8 cellular contexts compared by ENCODE assay signal in the genomic region with DNA sequence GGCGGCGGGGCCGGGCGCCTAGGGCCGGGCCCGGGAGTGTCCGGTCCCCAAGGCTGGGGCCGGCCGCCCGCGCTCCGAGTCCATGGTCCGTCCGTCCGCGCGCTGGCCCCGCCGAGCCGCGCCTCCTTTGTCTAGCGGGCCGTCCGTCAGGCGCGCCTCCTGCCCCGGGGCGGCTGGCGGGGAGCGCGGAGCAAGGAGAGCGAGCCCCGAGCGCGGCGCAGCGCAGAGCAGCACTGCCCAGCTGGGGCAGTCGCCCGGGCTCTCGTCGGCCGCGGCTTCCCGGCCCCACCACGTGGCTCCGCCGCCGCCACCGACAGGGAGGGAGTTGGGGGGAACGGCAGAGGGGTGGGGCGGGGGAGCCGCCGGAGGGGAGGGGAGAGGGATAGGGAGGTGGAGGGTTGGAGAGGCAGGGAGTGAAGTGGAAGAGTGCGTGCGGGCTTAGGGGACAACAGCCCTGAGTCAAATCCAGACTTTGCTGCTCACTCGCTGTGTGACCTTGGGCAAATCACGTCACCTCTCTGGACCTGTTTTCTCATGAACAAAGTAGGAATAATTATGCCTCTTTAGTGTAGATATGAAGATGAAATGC. TPM values are rescaled to one million over a fixed set of nuclear protein-coding genes. Genes with fewer than 3 reads are reported as not detected.
DNase-seq lines count a peak whose midpoint lies in the region; ATAC-seq, FAIRE-seq and TF ChIP-seq lines count a peak whose summit lies in the region.

A gene (minus strand): TSS at position 235 of the 589 bp plus-strand sequence. CDS start 340 bp downstream, outside the sequence.

- H3K27me3 Mint-ChIP-seq in activated T-cell treated with anti-CD3 and anti-CD28 coated beads, Interleukin-2, amount 50 U/mL, for 24 hours, result peaks cover 61% of the 10 kb centered on the region

- no peaks in the 10 kb centered on the region for H3K9me3 Mint-ChIP-seq in activated T-cell treated with anti-CD3 and anti-CD28 coated beads, Interleukin-2, amount 50 U/mL, for 24 hours

- DNase-seq in activated T-cell treated with anti-CD3 and anti-CD28 coated beads, Interleukin-2, amount 50 U/mL, for 24 hours, result no peak
- DNase-seq in activated T-cell treated with anti-CD3 and anti-CD28 coated beads, Interleukin-2, amount 50 U/mL, for 48 hours, result no peak
- DNase-seq in SK-N-SH (peak; percentile 89), fibroblast of the aortic adventitia (ENCODE audit: low read depth) (peak; percentile 11), pancreas (peak in 3 of 6 donors; percentile 31 to 76 (median 57)), transverse colon (no peak)

- H3K9me2 ChIP-seq in SK-N-SH, result no peaks in the 10 kb centered on the region

- H3K79me2 ChIP-seq in SK-N-SH (ENCODE audit: insufficient read depth), result no peaks in the 10 kb centered on the region

- no peak for TF ChIP-seq RAD21 in SK-N-SH (IDR thresholded peaks at IDR 0.05; ENCODE audit: low read length)

- no peak for TF ChIP-seq EP300 in SK-N-SH (IDR thresholded peaks at IDR 0.05; ENCODE audit: borderline replicate concordance in 1 of 2, low read depth in 1 of 2, low read length in 1 of 2)
- TF ChIP-seq EP300 in transverse colon (IDR thresholded peaks at IDR 0.05; ENCODE audit: low read depth), result no peak

- intact Hi-C loops in pancreas (cut with DNase I), result no loop called here
- intact Hi-C loops in transverse colon (cut with DNase I; ENCODE audit: low total_unique reads), result no loop called here

- peak within 1 kb of the TSS in 1 of 2 experiments; percentile 44; a peak in 1 of 4 replicates for H3K27ac ChIP-seq in SK-N-SH (ENCODE audit: low read depth in 2 of 2, low read length in 1 of 2)
- H3K27ac ChIP-seq in pancreas, result no peak within 1 kb of the TSS
- H3K27ac ChIP-seq in transverse colon, result no peak within 1 kb of the TSS

- H3F3A ChIP-seq in SK-N-SH (replicated peaks; ENCODE audit: insufficient read depth), result no peaks in the 10 kb centered on the region

- TF ChIP-seq POLR2A in transverse colon (IDR thresholded peaks at IDR 0.05), result no peak

- H3K4me1 ChIP-seq in SK-N-SH (ENCODE audit: control insufficient read depth in 1 of 2, insufficient read depth in 2 of 2, low read depth in 1 of 2, low read length in 1 of 2) (peaks cover 0 to 16% of the 10 kb centered on the region in 2 experiments; a peak in 1 of 4 replicates), pancreas (no peaks in the 10 kb centered on the region), transverse colon (peaks cover 3 to 13% (median 12%) of the 10 kb centered on the region in 4 donors)

- H3K27me3 ChIP-seq in SK-N-SH (ENCODE audit: insufficient read depth), result peaks cover 34% of the 10 kb centered on the region
- no peaks in the 10 kb centered on the region for H3K27me3 ChIP-seq in pancreas
- H3K27me3 ChIP-seq in transverse colon, result peaks cover 71% of the 10 kb centered on the region

- peak within 1 kb of the TSS; percentile 46 to 48 for H3K4me3 ChIP-seq in SK-N-SH (ENCODE audit: low read depth in 2 of 2, low read length in 1 of 2)
- H3K4me3 ChIP-seq in fibroblast of the aortic adventitia (ENCODE audit: low read depth, low read length), result peak within 1 kb of the TSS; percentile 42
- peak within 1 kb of the TSS in 2 of 4 donors; percentile 23 to 39 for H3K4me3 ChIP-seq in pancreas
- H3K4me3 ChIP-seq in transverse colon, result peak within 1 kb of the TSS in 2 of 4 donors; percentile 20 to 47

- 0 out of 2 replicates have a peak within 1 kb of the TSS, but pooled peaks have one; percentile 41 for H2AFZ ChIP-seq in SK-N-SH (ENCODE audit: low read depth)

- no peaks in the 10 kb centered on the region for H4K20me1 ChIP-seq in SK-N-SH (ENCODE audit: insufficient read depth)

- POLR2A ChIA-PET in SK-N-SH (lab: Yijun Ruan, JAX), result interaction anchor here (1.3 kb wide), 1 partner anchor 57 kb away, joined by 3 read pairs; a partner anchor contains a TSS

- in situ Hi-C loops in transverse colon (cut with MboI; ENCODE audit: low pct_ligation_motif_present in 1 of 4, low pct_unique_long_range_greater_than_20kb in 1 of 4, low sequenced_read_pairs in 3 of 4), result no loop called here

- TF ChIP-seq CTCF in SK-N-SH (IDR thresholded peaks at IDR 0.05) (no peak), fibroblast of the aortic adventitia (IDR thresholded peaks at IDR 0.05; ENCODE audit: insufficient read depth, low read length) (no peak), pancreas (IDR thresholded peaks at IDR 0.05) (no peak), transverse colon (IDR thresholded peaks at IDR 0.05) (no peak)

- no peak within 1 kb of the TSS for H3K9ac ChIP-seq in SK-N-SH

- FAIRE-seq in pancreas (lab: Jason Lieb, UNC), result no peak

- peaks cover 9% of the 10 kb centered on the region for H3K4me1 Mint-ChIP-seq in activated T-cell treated with anti-CD3 and anti-CD28 coated beads, Interleukin-2, amount 50 U/mL, for 24 hours (ENCODE audit: low read depth)

- H3K9me3 ChIP-seq in SK-N-SH (no peaks in the 10 kb centered on the region), pancreas (no peaks in the 10 kb centered on the region), transverse colon (no peaks in the 10 kb centered on the region)

- H3K4me3 Mint-ChIP-seq in activated T-cell treated with anti-CD3 and anti-CD28 coated beads, Interleukin-2, amount 50 U/mL, for 24 hours, result peak within 1 kb of the TSS; percentile 55

- CTCF ChIA-PET in SK-N-SH (lab: Yijun Ruan, JAX), result interaction anchor here (7.1 kb wide), 1 partner anchor 55 kb away, joined by 65 read pairs; no protein-coding TSS in a partner anchor

- H3K36me3 ChIP-seq in SK-N-SH (replicated peaks in 1 of 2; ENCODE audit: control insufficient read depth in 1 of 2, insufficient read depth in 2 of 2, low read length in 1 of 2) (no peaks in the 10 kb centered on the region), pancreas (no peaks in the 10 kb centered on the region), transverse colon (no peaks in the 10 kb centered on the region)

- H3K36me3 Mint-ChIP-seq in activated T-cell treated with anti-CD3 and anti-CD28 coated beads, Interleukin-2, amount 50 U/mL, for 24 hours (ENCODE audit: low read depth), result no peaks in the 10 kb centered on the region

- 6% methylated on average over 7 of the region's 57 CpGs for WGBS in SK-N-SH (ENCODE audit: low lambda C conversion rate)
- 1 to 3% methylated on average over 20 to 57 of the region's 57 CpGs for WGBS in pancreas, 2 donors
- WGBS in transverse colon (ENCODE audit: low coverage in 1 of 2), 2 donors, result 2% methylated on average over 20 of the region's 57 CpGs; no CpG with 5 or more reads in 1 of the 2 donors

- ATAC-seq in pancreas (peak; percentile 30 to 67 (median 50)), GM18858 (IDR thresholded peaks at IDR 0.05; ENCODE audit: unreplicated experiment) (no peak), GM21360 (IDR thresholded peaks at IDR 0.05; ENCODE audit: unreplicated experiment) (no peak)

- H3K4me2 ChIP-seq in SK-N-SH, result peak within 1 kb of the TSS; percentile 77; the same call in 1 of the 2 replicates

- H3K27ac Mint-ChIP-seq in activated T-cell treated with anti-CD3 and anti-CD28 coated beads, Interleukin-2, amount 50 U/mL, for 24 hours, result no peak within 1 kb of the TSS

TF ChIP-seq in SK-N-SH, 30 proteins besides CTCF, POLR2A, EP300 and RAD21:
- TF ChIP-seq, protein P1, sequence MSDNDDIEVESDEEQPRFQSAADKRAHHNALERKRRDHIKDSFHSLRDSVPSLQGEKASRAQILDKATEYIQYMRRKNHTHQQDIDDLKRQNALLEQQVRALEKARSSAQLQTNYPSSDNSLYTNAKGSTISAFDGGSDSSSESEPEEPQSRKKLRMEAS (IDR thresholded peaks at IDR 0.05; ENCODE audit: low read depth), result 0 out of 2 replicates have a peak, but pooled peaks have one; percentile 22
- TF ChIP-seq MXI1 (IDR thresholded peaks at IDR 0.05; ENCODE audit: low read depth, low read length) (peak; percentile 75), RCOR1 (IDR thresholded peaks at IDR 0.05; ENCODE audit: low read length) (no peak)

RNA-seq across cellular contexts. Expression of the gene that starts here (rescaled TPM):
- polyA plus RNA-seq in SK-N-SH (2012; rRNA removed), result 0.54 and 0.96 TPM in 2 replicates
- 0.58 and 1.3 TPM in 2 replicates for polyA plus RNA-seq in SK-N-SH (2012; cell fraction: cytosol; rRNA removed)
- 0.22 and 0.32 TPM in 2 replicates for polyA plus RNA-seq in SK-N-SH (2012; cell fraction: nucleus; rRNA removed)
- 0.36 TPM in 1 of 2 replicates, not detected in the other for total RNA-seq in fibroblast of the aortic adventitia (ENCODE audit: low replicate concordance)
- under 1 TPM in 4 of 6 donors, not detected in 2; 0.12 to 0.23 (median 0.15) TPM for total RNA-seq in pancreas
- under 1 TPM; 0.27 to 0.73 TPM for polyA plus RNA-seq in pancreas
- not detected for total RNA-seq in transverse colon

Comparison
In these comparisons a context has a peak if more than half of its experiments do, and no peak if none do; other contexts are left out.
1. Peak in DNase-seq and H3K4me3 ChIP-seq in fibroblast of the aortic adventitia; RNA of the gene not detected or under 1 TPM.
2. Peak in ATAC-seq in pancreas; RNA of the gene not detected or under 1 TPM.